1 cellular context compared by ENCODE assay signal in the genomic region with DNA sequence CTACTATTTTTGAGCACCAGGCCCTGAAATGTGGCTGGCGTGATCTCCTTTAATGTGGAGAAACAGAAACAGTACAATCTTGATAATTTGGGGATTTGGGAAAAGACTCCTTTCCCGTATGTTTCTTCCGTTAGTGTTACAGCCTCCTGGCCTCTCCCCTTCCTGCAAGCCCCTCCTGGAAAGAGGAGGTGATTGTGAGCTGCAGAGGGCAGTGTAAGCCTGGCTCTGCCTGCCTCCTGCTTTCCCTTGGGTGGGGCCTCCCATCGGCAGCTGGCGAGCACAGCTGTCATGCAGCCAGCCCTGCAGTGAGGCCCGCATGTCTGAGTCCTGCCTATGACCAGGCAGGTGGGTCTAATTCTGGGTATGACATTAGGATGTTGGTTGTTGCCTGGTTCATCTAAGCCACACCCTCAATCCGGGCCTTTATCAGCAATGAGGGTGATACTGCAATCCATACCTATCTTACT.
TF ChIP-seq lines count a peak whose summit lies in the region.

No MANE protein-coding gene starts in this region.

TF ChIP-seq in K562, 482 proteins besides CTCF, POLR2A, EP300 and RAD21 (continued from another document):
- TF ChIP-seq, protein P1, sequence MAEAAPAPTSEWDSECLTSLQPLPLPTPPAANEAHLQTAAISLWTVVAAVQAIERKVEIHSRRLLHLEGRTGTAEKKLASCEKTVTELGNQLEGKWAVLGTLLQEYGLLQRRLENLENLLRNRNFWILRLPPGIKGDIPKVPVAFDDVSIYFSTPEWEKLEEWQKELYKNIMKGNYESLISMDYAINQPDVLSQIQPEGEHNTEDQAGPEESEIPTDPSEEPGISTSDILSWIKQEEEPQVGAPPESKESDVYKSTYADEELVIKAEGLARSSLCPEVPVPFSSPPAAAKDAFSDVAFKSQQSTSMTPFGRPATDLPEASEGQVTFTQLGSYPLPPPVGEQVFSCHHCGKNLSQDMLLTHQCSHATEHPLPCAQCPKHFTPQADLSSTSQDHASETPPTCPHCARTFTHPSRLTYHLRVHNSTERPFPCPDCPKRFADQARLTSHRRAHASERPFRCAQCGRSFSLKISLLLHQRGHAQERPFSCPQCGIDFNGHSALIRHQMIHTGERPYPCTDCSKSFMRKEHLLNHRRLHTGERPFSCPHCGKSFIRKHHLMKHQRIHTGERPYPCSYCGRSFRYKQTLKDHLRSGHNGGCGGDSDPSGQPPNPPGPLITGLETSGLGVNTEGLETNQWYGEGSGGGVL (CRISPR knock-in tag; IDR thresholded peaks at IDR 0.05): no peak
- no peak; the same call in 1 of the 2 replicates for TF ChIP-seq GABPB1 (CRISPR knock-in tag; IDR thresholded peaks at IDR 0.05)
- no peak for TF ChIP-seq ELK1 (CRISPR knock-in tag; IDR thresholded peaks at IDR 0.05)
- no peak for TF ChIP-seq FOXA3 (CRISPR knock-in tag; conservative IDR thresholded peaks at IDR 0.05 in 1 of 2, IDR thresholded peaks at IDR 0.05 in 1 of 2)
- no peak for TF ChIP-seq MAFF (IDR thresholded peaks at IDR 0.05; ENCODE audit: low read length)
- TF ChIP-seq U2AF2 (optimal IDR thresholded peaks at IDR 0.05; ENCODE audit: low read depth, low read length): no peak
